In genomic region chr6:52503344-52503747, GRCh38 we compare ENCODE assay signal across 1 cellular context.
TF ChIP-seq lines count a peak whose summit lies in the region.

No MANE protein-coding gene starts in this region.

TF ChIP-seq in A549, 52 proteins besides CTCF, POLR2A, EP300 and RAD21 (continued from another document):
- no peak for TF ChIP-seq BCL3 (IDR thresholded peaks at IDR 0.05)
- no peak for TF ChIP-seq MAZ (IDR thresholded peaks at IDR 0.05; ENCODE audit: borderline replicate concordance, low read depth, low read length)
- no peak for TF ChIP-seq RCOR1 (IDR thresholded peaks at IDR 0.05; ENCODE audit: low read depth, low read length)
